Comparison of ENCODE assay signal across 1 cellular context in genomic region chr20:51735728-51736600, GRCh38.
TF ChIP-seq lines count a peak whose summit lies in the region.

No MANE protein-coding gene starts in this region.

TF ChIP-seq in HEK293, 187 proteins besides CTCF, POLR2A, EP300 and RAD21 (continued from another document and continues in another):
- TF ChIP-seq, protein P1, sequence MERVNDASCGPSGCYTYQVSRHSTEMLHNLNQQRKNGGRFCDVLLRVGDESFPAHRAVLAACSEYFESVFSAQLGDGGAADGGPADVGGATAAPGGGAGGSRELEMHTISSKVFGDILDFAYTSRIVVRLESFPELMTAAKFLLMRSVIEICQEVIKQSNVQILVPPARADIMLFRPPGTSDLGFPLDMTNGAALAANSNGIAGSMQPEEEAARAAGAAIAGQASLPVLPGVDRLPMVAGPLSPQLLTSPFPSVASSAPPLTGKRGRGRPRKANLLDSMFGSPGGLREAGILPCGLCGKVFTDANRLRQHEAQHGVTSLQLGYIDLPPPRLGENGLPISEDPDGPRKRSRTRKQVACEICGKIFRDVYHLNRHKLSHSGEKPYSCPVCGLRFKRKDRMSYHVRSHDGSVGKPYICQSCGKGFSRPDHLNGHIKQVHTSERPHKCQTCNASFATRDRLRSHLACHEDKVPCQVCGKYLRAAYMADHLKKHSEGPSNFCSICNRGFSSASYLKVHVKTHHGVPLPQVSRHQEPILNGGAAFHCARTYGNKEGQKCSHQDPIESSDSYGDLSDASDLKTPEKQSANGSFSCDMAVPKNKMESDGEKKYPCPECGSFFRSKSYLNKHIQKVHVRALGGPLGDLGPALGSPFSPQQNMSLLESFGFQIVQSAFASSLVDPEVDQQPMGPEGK (tag by site-specific recombination; IDR thresholded peaks at IDR 0.05) = peak; percentile 68
- peak; percentile 74 for TF ChIP-seq GLIS1 (tag by site-specific recombination; IDR thresholded peaks at IDR 0.05)
- TF ChIP-seq, protein P2, sequence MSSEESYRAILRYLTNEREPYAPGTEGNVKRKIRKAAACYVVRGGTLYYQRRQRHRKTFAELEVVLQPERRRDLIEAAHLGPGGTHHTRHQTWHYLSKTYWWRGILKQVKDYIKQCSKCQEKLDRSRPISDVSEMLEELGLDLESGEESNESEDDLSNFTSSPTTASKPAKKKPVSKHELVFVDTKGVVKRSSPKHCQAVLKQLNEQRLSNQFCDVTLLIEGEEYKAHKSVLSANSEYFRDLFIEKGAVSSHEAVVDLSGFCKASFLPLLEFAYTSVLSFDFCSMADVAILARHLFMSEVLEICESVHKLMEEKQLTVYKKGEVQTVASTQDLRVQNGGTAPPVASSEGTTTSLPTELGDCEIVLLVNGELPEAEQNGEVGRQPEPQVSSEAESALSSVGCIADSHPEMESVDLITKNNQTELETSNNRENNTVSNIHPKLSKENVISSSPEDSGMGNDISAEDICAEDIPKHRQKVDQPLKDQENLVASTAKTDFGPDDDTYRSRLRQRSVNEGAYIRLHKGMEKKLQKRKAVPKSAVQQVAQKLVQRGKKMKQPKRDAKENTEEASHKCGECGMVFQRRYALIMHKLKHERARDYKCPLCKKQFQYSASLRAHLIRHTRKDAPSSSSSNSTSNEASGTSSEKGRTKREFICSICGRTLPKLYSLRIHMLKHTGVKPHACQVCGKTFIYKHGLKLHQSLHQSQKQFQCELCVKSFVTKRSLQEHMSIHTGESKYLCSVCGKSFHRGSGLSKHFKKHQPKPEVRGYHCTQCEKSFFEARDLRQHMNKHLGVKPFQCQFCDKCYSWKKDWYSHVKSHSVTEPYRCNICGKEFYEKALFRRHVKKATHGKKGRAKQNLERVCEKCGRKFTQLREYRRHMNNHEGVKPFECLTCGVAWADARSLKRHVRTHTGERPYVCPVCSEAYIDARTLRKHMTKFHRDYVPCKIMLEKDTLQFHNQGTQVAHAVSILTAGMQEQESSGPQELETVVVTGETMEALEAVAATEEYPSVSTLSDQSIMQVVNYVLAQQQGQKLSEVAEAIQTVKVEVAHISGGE (tag by site-specific recombination; conservative IDR thresholded peaks at IDR 0.05; ENCODE audit: low read depth) = no peak
- peak; percentile 71 for TF ChIP-seq KLF16 (tag by site-specific recombination; IDR thresholded peaks at IDR 0.05)
- TF ChIP-seq ZBTB8A (tag by site-specific recombination; IDR thresholded peaks at IDR 0.05) = 0 out of 2 replicates have a peak, but pooled peaks have one; percentile 20
- TF ChIP-seq ZNF114 (tag by site-specific recombination; IDR thresholded peaks at IDR 0.05) = no peak
- no peak for TF ChIP-seq SCRT1 (tag by site-specific recombination; IDR thresholded peaks at IDR 0.05; ENCODE audit: borderline replicate concordance)
- TF ChIP-seq RBAK (tag by site-specific recombination; IDR thresholded peaks at IDR 0.05) = no peak
- TF ChIP-seq ZNF555 (tag by site-specific recombination; conservative IDR thresholded peaks at IDR 0.05) = no peak
- TF ChIP-seq ZNF544 (tag by site-specific recombination; IDR thresholded peaks at IDR 0.05) = no peak
- TF ChIP-seq ZNF214 (tag by site-specific recombination; IDR thresholded peaks at IDR 0.05; ENCODE audit: borderline replicate concordance) = no peak
- TF ChIP-seq ZNF501 (tag by site-specific recombination; IDR thresholded peaks at IDR 0.05) = no peak
- TF ChIP-seq ZNF324 (tag by site-specific recombination; IDR thresholded peaks at IDR 0.05) = no peak; the same call in 1 of the 2 replicates
- TF ChIP-seq ZNF426 (tag by site-specific recombination; IDR thresholded peaks at IDR 0.05) = no peak
- no peak for TF ChIP-seq ZNF585B (tag by site-specific recombination; IDR thresholded peaks at IDR 0.05)
- TF ChIP-seq SP3 (tag by site-specific recombination; IDR thresholded peaks at IDR 0.05) = no peak
- TF ChIP-seq KLF17 (tag by site-specific recombination; IDR thresholded peaks at IDR 0.05) = no peak; the same call in 1 of the 2 replicates
- TF ChIP-seq ZNF654 (tag by site-specific recombination; IDR thresholded peaks at IDR 0.05; ENCODE audit: low read depth) = no peak; the same call in 1 of the 2 replicates
- TF ChIP-seq TCF7L2 (IDR thresholded peaks at IDR 0.05; ENCODE audit: borderline replicate concordance, low read depth, low read length) = no peak
- TF ChIP-seq OSR2 (tag by site-specific recombination; IDR thresholded peaks at IDR 0.05) = peak; percentile 49; the same call in 1 of the 2 replicates
- no peak for TF ChIP-seq ZNF701 (tag by site-specific recombination; IDR thresholded peaks at IDR 0.05)
- no peak for TF ChIP-seq MYNN (tag by site-specific recombination; IDR thresholded peaks at IDR 0.05; ENCODE audit: borderline replicate concordance)
- TF ChIP-seq ZSCAN23 (tag by site-specific recombination; IDR thresholded peaks at IDR 0.05) = no peak
- TF ChIP-seq FEZF1 (tag by site-specific recombination; IDR thresholded peaks at IDR 0.05) = peak; percentile 81
- no peak for TF ChIP-seq HOXA7 (CRISPR knock-in tag; IDR thresholded peaks at IDR 0.05; ENCODE audit: borderline replicate concordance)
- no peak for TF ChIP-seq EGR2 (tag by site-specific recombination; IDR thresholded peaks at IDR 0.05; ENCODE audit: low read depth)
- TF ChIP-seq TRIM28 (IDR thresholded peaks at IDR 0.05; ENCODE audit: borderline replicate concordance, low read length) = no peak
- no peak for TF ChIP-seq ZNF391 (tag by site-specific recombination; IDR thresholded peaks at IDR 0.05; ENCODE audit: borderline replicate concordance, low read depth)
- no peak for TF ChIP-seq ZNF670 (tag by site-specific recombination; IDR thresholded peaks at IDR 0.05; ENCODE audit: low read depth)
- no peak for TF ChIP-seq ZNF23 (tag by site-specific recombination; IDR thresholded peaks at IDR 0.05; ENCODE audit: borderline replicate concordance)
- peak; percentile 46; the same call in 1 of the 2 replicates for TF ChIP-seq KLF7 (tag by site-specific recombination; IDR thresholded peaks at IDR 0.05; ENCODE audit: borderline replicate concordance)
- TF ChIP-seq, protein P3, sequence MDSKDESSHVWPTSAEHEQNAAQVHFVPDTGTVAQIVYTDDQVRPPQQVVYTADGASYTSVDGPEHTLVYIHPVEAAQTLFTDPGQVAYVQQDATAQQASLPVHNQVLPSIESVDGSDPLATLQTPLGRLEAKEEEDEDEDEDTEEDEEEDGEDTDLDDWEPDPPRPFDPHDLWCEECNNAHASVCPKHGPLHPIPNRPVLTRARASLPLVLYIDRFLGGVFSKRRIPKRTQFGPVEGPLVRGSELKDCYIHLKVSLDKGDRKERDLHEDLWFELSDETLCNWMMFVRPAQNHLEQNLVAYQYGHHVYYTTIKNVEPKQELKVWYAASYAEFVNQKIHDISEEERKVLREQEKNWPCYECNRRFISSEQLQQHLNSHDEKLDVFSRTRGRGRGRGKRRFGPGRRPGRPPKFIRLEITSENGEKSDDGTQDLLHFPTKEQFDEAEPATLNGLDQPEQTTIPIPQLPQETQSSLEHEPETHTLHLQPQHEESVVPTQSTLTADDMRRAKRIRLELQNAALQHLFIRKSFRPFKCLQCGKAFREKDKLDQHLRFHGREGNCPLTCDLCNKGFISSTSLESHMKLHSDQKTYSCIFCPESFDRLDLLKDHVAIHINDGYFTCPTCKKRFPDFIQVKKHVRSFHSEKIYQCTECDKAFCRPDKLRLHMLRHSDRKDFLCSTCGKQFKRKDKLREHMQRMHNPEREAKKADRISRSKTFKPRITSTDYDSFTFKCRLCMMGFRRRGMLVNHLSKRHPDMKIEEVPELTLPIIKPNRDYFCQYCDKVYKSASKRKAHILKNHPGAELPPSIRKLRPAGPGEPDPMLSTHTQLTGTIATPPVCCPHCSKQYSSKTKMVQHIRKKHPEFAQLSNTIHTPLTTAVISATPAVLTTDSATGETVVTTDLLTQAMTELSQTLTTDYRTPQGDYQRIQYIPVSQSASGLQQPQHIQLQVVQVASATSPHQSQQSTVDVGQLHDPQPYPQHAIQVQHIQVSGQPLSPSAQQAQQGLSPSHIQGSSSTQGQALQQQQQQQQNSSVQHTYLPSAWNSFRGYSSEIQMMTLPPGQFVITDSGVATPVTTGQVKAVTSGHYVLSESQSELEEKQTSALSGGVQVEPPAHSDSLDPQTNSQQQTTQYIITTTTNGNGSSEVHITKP (tag by site-specific recombination; IDR thresholded peaks at IDR 0.05) = peak; percentile 64; the same call in 1 of the 2 replicates
- TF ChIP-seq ZNF302 (tag by site-specific recombination; IDR thresholded peaks at IDR 0.05; ENCODE audit: low read depth) = no peak
- TF ChIP-seq ZBTB21 (tag by site-specific recombination; IDR thresholded peaks at IDR 0.05) = 0 out of 2 replicates have a peak, but pooled peaks have one; percentile 37
- TF ChIP-seq ZNF157 (tag by site-specific recombination; IDR thresholded peaks at IDR 0.05) = no peak
- no peak for TF ChIP-seq ZNF518A (tag by site-specific recombination; conservative IDR thresholded peaks at IDR 0.05; ENCODE audit: low read depth)
- 0 out of 2 replicates have a peak, but pooled peaks have one; percentile 46 for TF ChIP-seq ATF2 (tag by site-specific recombination; IDR thresholded peaks at IDR 0.05; ENCODE audit: low read depth)
- no peak for TF ChIP-seq BCL11B (tag by site-specific recombination; IDR thresholded peaks at IDR 0.05; ENCODE audit: low read depth)
- TF ChIP-seq WT1 (tag by site-specific recombination; IDR thresholded peaks at IDR 0.05) = peak; percentile 46; the same call in 1 of the 2 replicates
- TF ChIP-seq, protein P4, sequence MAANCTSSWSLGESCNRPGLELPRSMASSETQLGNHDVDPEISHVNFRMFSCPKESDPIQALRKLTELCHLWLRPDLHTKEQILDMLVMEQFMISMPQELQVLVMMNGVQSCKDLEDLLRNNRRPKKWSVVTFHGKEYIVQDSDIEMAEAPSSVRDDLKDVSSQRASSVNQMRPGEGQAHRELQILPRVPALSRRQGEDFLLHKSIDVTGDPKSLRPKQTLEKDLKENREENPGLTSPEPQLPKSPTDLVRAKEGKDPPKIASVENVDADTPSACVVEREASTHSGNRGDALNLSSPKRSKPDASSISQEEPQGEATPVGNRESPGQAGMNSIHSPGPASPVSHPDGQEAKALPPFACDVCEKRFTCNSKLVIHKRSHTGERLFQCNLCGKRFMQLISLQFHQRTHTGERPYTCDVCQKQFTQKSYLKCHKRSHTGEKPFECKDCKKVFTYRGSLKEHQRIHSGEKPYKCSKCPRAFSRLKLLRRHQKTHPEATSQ (tag by site-specific recombination; IDR thresholded peaks at IDR 0.05) = no peak
- peak; percentile 33 for TF ChIP-seq ZBTB17 (tag by site-specific recombination; IDR thresholded peaks at IDR 0.05)
